ENCODE assay signal across 9 cellular contexts in the genomic region with DNA sequence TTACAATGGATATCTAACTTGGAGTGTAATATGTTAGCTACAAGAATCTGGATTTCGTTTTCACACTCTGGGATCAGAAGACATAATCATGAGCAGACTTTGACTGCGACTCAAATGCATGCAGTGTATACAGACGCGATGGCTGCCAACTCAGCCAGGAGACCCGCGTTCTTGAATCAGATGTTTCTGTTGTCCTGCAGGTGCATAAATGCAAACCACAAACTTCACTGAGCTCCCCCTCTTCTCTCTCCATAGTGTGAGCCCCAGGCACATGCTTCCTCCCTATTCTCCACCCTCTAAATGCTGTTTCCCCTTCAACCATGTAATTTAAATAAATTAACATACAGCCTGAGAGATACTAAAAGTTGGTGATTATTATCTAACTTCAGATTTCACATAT.
"Had no signal": no experiment of that assay in that cellular context is flagged by ENCODE, and none has a peak within 500 bp of the region (broad histone marks: within the 10 kb centered on the region; RNA-seq: fewer than 3 reads in every experiment).

No MANE protein-coding gene starts in this region.

- H3K4me1 ChIP-seq: HAP-1 had no signal

- ATAC-seq: HCT116, K562 had no signal

- H3K9ac ChIP-seq: GM23248 had no signal

- DNase-seq: GM23248, GOT3, H7, HFFc6, IMR-90, KG1 had no signal

- H3K36me3 ChIP-seq: HAP-1 had no signal

- H3K9me3 ChIP-seq: HAP-1 had no signal

- H2AFZ ChIP-seq: GM23248 had no signal

- H3K27ac ChIP-seq: GM23248 had no signal

- H3K4me3 ChIP-seq: GM23248, HAP-1, K562 had no signal
